In genomic region chr1:34946211-34946610, GRCh38 we compare ENCODE assay signal across 24 cellular contexts. TPM values are rescaled to one million over a fixed set of nuclear protein-coding genes. Genes with fewer than 3 reads are reported as not detected.
"Had no signal": no experiment of that assay in that cellular context is flagged by ENCODE, and none has a peak within 500 bp of the region (broad histone marks: within the 10 kb centered on the region; RNA-seq: fewer than 3 reads in every experiment).

No MANE protein-coding gene starts in this region.

- H3K27ac Mint-ChIP-seq: endodermal cell; naive B cell; stimulated activated naive B cell treated with anti-CD40 and anti-IgM and Interleukin-4, amounts not matched to agents 10 μg/mL and 1 μg/mL and 100 μg/mL, for 72 hours; type B pancreatic cell had no signal

- H3K36me3 Mint-ChIP-seq: type B pancreatic cell had no signal

- H3K4me3 ChIP-seq: colonic mucosa, psoas muscle, spleen, stomach, thoracic aorta had no signal

- H3K9me3 Mint-ChIP-seq: type B pancreatic cell had no signal

- DNase-seq: colonic mucosa; effector CD4-positive, alpha-beta T cell; endodermal cell; erythroblast; foreskin keratinocyte; kidney; left colon; mesendoderm; naive B cell; psoas muscle; retina; spleen; stimulated activated CD4-positive, alpha-beta T cell treated with anti-CD3 and anti-CD28 coated beads, Interleukin-15, amount 100 ng/mL, for 24 hours; stimulated activated CD4-positive, alpha-beta T cell treated with anti-CD3 and anti-CD28 coated beads, Interleukin-2, amount 100 ng/mL, for 24 hours; stimulated activated CD4-positive, alpha-beta T cell treated with anti-CD3 and anti-CD28 coated beads, Interleukin-4, amount 100 ng/mL, for 4 hours; stimulated activated naive B cell treated with anti-CD40 and anti-IgM and Interleukin-4, amounts not matched to agents 10 μg/mL and 1 μg/mL and 100 μg/mL, for 72 hours; stomach; substantia nigra had no signal

- H3K27ac ChIP-seq: colonic mucosa, foreskin keratinocyte, psoas muscle, spleen, stomach, thoracic aorta had no signal

- H3K9me3 ChIP-seq: colonic mucosa, psoas muscle, stomach, thoracic aorta had no signal

- H3K36me3 ChIP-seq: colonic mucosa, spleen, stomach, thoracic aorta had no signal

- H3K4me1 Mint-ChIP-seq: endodermal cell; naive B cell; nephron; stimulated activated naive B cell treated with anti-CD40 and anti-IgM and Interleukin-4, amounts not matched to agents 10 μg/mL and 1 μg/mL and 100 μg/mL, for 72 hours had no signal

- H3K4me1 ChIP-seq: colonic mucosa, foreskin keratinocyte, psoas muscle, spleen, stomach had no signal

- H3K4me3 Mint-ChIP-seq: endodermal cell; naive B cell; nephron; stimulated activated naive B cell treated with anti-CD40 and anti-IgM and Interleukin-4, amounts not matched to agents 10 μg/mL and 1 μg/mL and 100 μg/mL, for 72 hours; type B pancreatic cell had no signal

- H3K27me3 ChIP-seq: colonic mucosa had no signal

- ATAC-seq: foreskin keratinocyte; left colon; psoas muscle; sciatic nerve; stimulated activated naive B cell treated with anti-CD40 and anti-IgM and Interleukin-4, amounts not matched to agents 10 μg/mL and 1 μg/mL and 100 μg/mL, for 72 hours had no signal

RNA-seq across cellular contexts. Expression of gene DLGAP3, which starts 16.8 kb away (rescaled TPM):
- total RNA-seq: foreskin keratinocyte, lung microvascular endothelial cell, skeletal muscle tissue had no signal
